ENCODE assay signal across 8 cellular contexts in genomic region chr17:82698065-82698973, GRCh38. TPM values are rescaled to one million over a fixed set of nuclear protein-coding genes. Genes with fewer than 3 reads are reported as not detected.
A peak's percentile ranks its signal among the peaks of the same experiment; 100 is the strongest.
DNase-seq lines count a peak whose midpoint lies in the region; ATAC-seq and TF ChIP-seq lines count a peak whose summit lies in the region.

RAB40B (minus strand) TSS chr17:82698698; CDS start chr17:82698596, 102 bp downstream.

- no peak for TF ChIP-seq CTCF in RWPE1 (conservative IDR thresholded peaks at IDR 0.05; ENCODE audit: low read depth)
- TF ChIP-seq CTCF in fibroblast of pulmonary artery (IDR thresholded peaks at IDR 0.05; ENCODE audit: low read length, missing control alignments) = no peak

- CTCF ChIA-PET in RWPE1 (lab: Yijun Ruan, JAX) = interaction anchor here (0.6 kb wide), 1 partner anchor 8 kb away, joined by 3 read pairs; no protein-coding TSS in a partner anchor

- peak within 1 kb of the TSS; percentile 54 for H3K27ac ChIP-seq in RWPE1

- DNase-seq in EL (peak; percentile 98), GOT3 (lab: John Stamatoyannopoulos, UW) (peak; percentile 96), LHCN-M2 (ENCODE audit: low read depth) (peak; percentile 97), RWPE1 (ENCODE audit: low spot score) (peak; percentile 99), fibroblast of pulmonary artery (ENCODE audit: low read depth) (peak; percentile 99)
- peak; percentile 99 for DNase-seq in activated effector memory CD4-positive, alpha-beta T cell treated with Interleukin-2 at 50 U/mL for 16 hours
- peak; percentile 96 to 99 (median 99) for DNase-seq in naive thymus-derived CD8-positive, alpha-beta T cell

- H3K27ac Mint-ChIP-seq in naive thymus-derived CD8-positive, alpha-beta T cell = peak within 1 kb of the TSS in 6 of 10 donors; percentile 41 to 83 (median 75)
- no peak within 1 kb of the TSS for H3K27ac Mint-ChIP-seq in stimulated activated memory B cell treated with anti-CD40 and anti-IgM and Interleukin-4, amounts not matched to agents 10 μg/mL and 1 μg/mL and 100 μg/mL, for 72 hours

- peaks cover 0 to 10% (median 0%) of the 10 kb centered on the region in 5 donors for H3K27me3 Mint-ChIP-seq in naive thymus-derived CD8-positive, alpha-beta T cell
- H3K27me3 Mint-ChIP-seq in stimulated activated memory B cell treated with anti-CD40 and anti-IgM and Interleukin-4, amounts not matched to agents 10 μg/mL and 1 μg/mL and 100 μg/mL, for 72 hours = peaks cover 19% of the 10 kb centered on the region

- H3K4me3 Mint-ChIP-seq in naive thymus-derived CD8-positive, alpha-beta T cell = peak within 1 kb of the TSS; percentile 78 to 94 (median 90)
- peak within 1 kb of the TSS; percentile 87 for H3K4me3 Mint-ChIP-seq in stimulated activated memory B cell treated with anti-CD40 and anti-IgM and Interleukin-4, amounts not matched to agents 10 μg/mL and 1 μg/mL and 100 μg/mL, for 72 hours

- POLR2A ChIA-PET in RWPE1 (lab: Yijun Ruan, JAX; ENCODE audit: low non-redundant PET) = interaction anchor here (0.6 kb wide), 4 partner anchors 16 to 182 kb away, joined by 3 to 6 read pairs (median 4); no protein-coding TSS in a partner anchor
- POLR2A ChIA-PET in naive thymus-derived CD8-positive, alpha-beta T cell (lab: Charles Lee) = interaction anchor here (0.5 to 2.9 kb wide), 3 partner anchors 8 to 571 kb away, joined by 3 to 20 read pairs (median 4); partner anchors contain the start of gene FN3KRP

- peak; percentile 97 to 98 for ATAC-seq in naive thymus-derived CD8-positive, alpha-beta T cell
- ATAC-seq in stimulated activated memory B cell treated with anti-CD40 and anti-IgM and Interleukin-4, amounts not matched to agents 10 μg/mL and 1 μg/mL and 100 μg/mL, for 72 hours = peak; percentile 99

- H3K4me3 ChIP-seq in fibroblast of pulmonary artery (replicated peaks; ENCODE audit: low read depth, low read length) = peak within 1 kb of the TSS; percentile 64

- peaks cover 2 to 15% (median 10%) of the 10 kb centered on the region in 4 donors for H3K4me1 Mint-ChIP-seq in naive thymus-derived CD8-positive, alpha-beta T cell
- peaks cover 16% of the 10 kb centered on the region for H3K4me1 Mint-ChIP-seq in stimulated activated memory B cell treated with anti-CD40 and anti-IgM and Interleukin-4, amounts not matched to agents 10 μg/mL and 1 μg/mL and 100 μg/mL, for 72 hours

- H3K9me3 Mint-ChIP-seq in naive thymus-derived CD8-positive, alpha-beta T cell = peaks cover 0 to 19% (median 5%) of the 10 kb centered on the region in 9 donors
- H3K9me3 Mint-ChIP-seq in stimulated activated memory B cell treated with anti-CD40 and anti-IgM and Interleukin-4, amounts not matched to agents 10 μg/mL and 1 μg/mL and 100 μg/mL, for 72 hours = peaks cover 9% of the 10 kb centered on the region

- H3K36me3 Mint-ChIP-seq in naive thymus-derived CD8-positive, alpha-beta T cell = peaks cover 3 to 8% (median 6%) of the 10 kb centered on the region in 3 donors
- peaks cover 10% of the 10 kb centered on the region for H3K36me3 Mint-ChIP-seq in stimulated activated memory B cell treated with anti-CD40 and anti-IgM and Interleukin-4, amounts not matched to agents 10 μg/mL and 1 μg/mL and 100 μg/mL, for 72 hours

RNA-seq across cellular contexts. Expression of gene RAB40B, which starts in this region (rescaled TPM):
- total RNA-seq in LHCN-M2 (2014; rRNA removed) = 15.6 and 17.9 TPM in 2 replicates
- polyA plus RNA-seq in LHCN-M2 (2012) = 12.2 TPM
- 1 to 10 TPM; 5.0 to 6.1 TPM for total RNA-seq in naive thymus-derived CD8-positive, alpha-beta T cell
- 1 to 10 TPM; 1.4 to 2.7 (median 1.7) TPM for polyA plus RNA-seq in naive thymus-derived CD8-positive, alpha-beta T cell

Comparison
In these comparisons a context has a peak if more than half of its experiments do, and no peak if none do; other contexts are left out.
1. Peak in every context shown above with its lines: DNase-seq, ATAC-seq, H3K4me3 ChIP-seq and H3K27ac ChIP-seq.